Comparison of ENCODE assay signal across 20 cellular contexts in genomic region chr4:3479358-3480101, GRCh38. TPM values are rescaled to one million over a fixed set of nuclear protein-coding genes. Genes with fewer than 3 reads are reported as not detected.
"Had no signal": no experiment of that assay in that cellular context is flagged by ENCODE, and none has a peak within 500 bp of the region (broad histone marks: within the 10 kb centered on the region; RNA-seq: fewer than 3 reads in every experiment).

No MANE protein-coding gene starts in this region.

- FAIRE-seq: bronchial epithelial cell, frontal cortex, pancreas had no signal

- H3K27me3 ChIP-seq: pancreas had no signal

- H3K9me3 ChIP-seq: esophagus muscularis mucosa, heart left ventricle, neutrophil, pancreas had no signal

- DNase-seq: activated CD4-positive, alpha-beta T cell treated with anti-CD3 and anti-CD28 coated beads for 36 hours; activated CD4-positive, alpha-beta T cell treated with anti-CD3 and anti-CD28 coated beads, Interleukin-2, amount 50 U/mL, for 4 hours; activated naive CD4-positive, alpha-beta T cell treated with anti-CD3 and anti-CD28 coated beads for 36 hours; activated naive CD8-positive, alpha-beta T cell treated with anti-CD3 and anti-CD28 coated beads, Interleukin-2, amount 10 ng/mL, durations not matched to agents 7 days and 5 days; left colon; stimulated activated naive CD8-positive, alpha-beta T cell treated with anti-CD3 and anti-CD28 coated beads, Interleukin-15, Interleukin-2, amounts not matched to agents 100 U/mL and 50 U/mL, for 24 hours had no signal

- H3K4me1 ChIP-seq: pancreas had no signal

- H3K36me3 ChIP-seq: neutrophil had no signal

- H3K27ac ChIP-seq: coronary artery, esophagus muscularis mucosa, neutrophil, pancreas had no signal

- H3K4me3 ChIP-seq: coronary artery, esophagus muscularis mucosa, heart left ventricle, lung, pancreas had no signal

RNA-seq across cellular contexts. Expression of gene DOK7, which starts 16.4 kb away (rescaled TPM):
- total RNA-seq: activated CD4-positive, alpha-beta T cell treated with anti-CD3 and anti-CD28 coated beads for 36 hours; activated CD8-positive, alpha-beta memory T cell treated with anti-CD3 and anti-CD28 coated beads for 36 hours; activated naive CD4-positive, alpha-beta T cell treated with anti-CD3 and anti-CD28 coated beads for 36 hours; activated naive CD8-positive, alpha-beta T cell treated with anti-CD3 and anti-CD28 coated beads, Interleukin-2, amount 10 ng/mL, durations not matched to agents 7 days and 5 days; subcutaneous adipose tissue had no signal

RNA-seq across cellular contexts. Expression of gene HGFAC, which starts 37.8 kb away (rescaled TPM):
- total RNA-seq: activated B cell treated with CpG ODN at 0.5 μM for 24 hours; activated CD4-positive, alpha-beta T cell treated with anti-CD3 and anti-CD28 coated beads for 36 hours; activated CD8-positive, alpha-beta memory T cell treated with anti-CD3 and anti-CD28 coated beads for 36 hours; activated naive CD4-positive, alpha-beta T cell treated with anti-CD3 and anti-CD28 coated beads for 36 hours; activated naive CD8-positive, alpha-beta T cell treated with anti-CD3 and anti-CD28 coated beads, Interleukin-2, amount 10 ng/mL, durations not matched to agents 7 days and 5 days; bronchial epithelial cell; left colon; natural killer cell treated with Interleukin-12 subunit alpha and Interleukin-12 subunit beta and Interleukin-15 and Interleukin-18, amount 100 ng/mL, for 72 hours; pulmonary artery endothelial cell; subcutaneous adipose tissue; ureter had no signal
